ENCODE assay signal across 7 cellular contexts in genomic region chr5:6745706-6746217, GRCh38. TPM values are rescaled to one million over a fixed set of nuclear protein-coding genes. Genes with fewer than 3 reads are reported as not detected.
DNase-seq lines count a peak whose midpoint lies in the region; ATAC-seq and TF ChIP-seq lines count a peak whose summit lies in the region.

No MANE protein-coding gene starts in this region.

- H3K27ac ChIP-seq in OCI-LY7 (ENCODE audit: low read depth, low read length, poor library complexity, severe bottlenecking) (no peak overlapping the region), dorsolateral prefrontal cortex (peak overlapping the region in 4 of 59 donors; percentile 7 to 27 (median 21))

- no peaks in the 10 kb centered on the region for H3K79me2 ChIP-seq in OCI-LY7 (ENCODE audit: insufficient read depth, low read depth, low read length)

- ATAC-seq in GM19035 (IDR thresholded peaks at IDR 0.05; ENCODE audit: unreplicated experiment) = peak; percentile 79
- ATAC-seq in HG03520 (IDR thresholded peaks at IDR 0.05; ENCODE audit: unreplicated experiment) = peak; percentile 70

- CTCF ChIA-PET in OCI-LY7 (lab: Charles Lee; ENCODE audit: unreplicated experiment) = interaction anchor here (0.5 to 1.4 kb wide), 2 partner anchors 37 to 363 kb away, joined by 3 read pairs; no protein-coding TSS in a partner anchor

- H3K4me2 ChIP-seq in OCI-LY7 (ENCODE audit: low read length) = no peak overlapping the region

- peak; percentile 95 for TF ChIP-seq CTCF in OCI-LY7 (conservative IDR thresholded peaks at IDR 0.05; ENCODE audit: low read length)
- TF ChIP-seq CTCF in dorsolateral prefrontal cortex (IDR thresholded peaks at IDR 0.05 in 54 of 56, conservative IDR thresholded peaks at IDR 0.05 in 2 of 56; ENCODE audit: low read depth in 1 of 56, partially characterized antibody in 56 of 56) = peak; percentile 53 to 85 (median 76)
- TF ChIP-seq CTCF in mesothelial cell of epicardium (IDR thresholded peaks at IDR 0.05; ENCODE audit: unreplicated experiment) = peak; percentile 65

- H2AFZ ChIP-seq in OCI-LY7 (ENCODE audit: low read length) = no peak overlapping the region

- no peak overlapping the region for H3K4me3 Mint-ChIP-seq in mesothelial cell of epicardium

- peaks cover 11% of the 10 kb centered on the region for H3K4me1 ChIP-seq in OCI-LY7 (ENCODE audit: insufficient read depth, low read length, poor library complexity, severe bottlenecking)

- no peaks in the 10 kb centered on the region for H3K9me3 Mint-ChIP-seq in mesothelial cell of epicardium

- H3K27ac Mint-ChIP-seq in mesothelial cell of epicardium = no peak overlapping the region

- no peaks in the 10 kb centered on the region for H3K9me2 ChIP-seq in OCI-LY7 (ENCODE audit: insufficient read depth, low read length)

- H3K9me3 ChIP-seq in OCI-LY7 (ENCODE audit: low read length) = no peaks in the 10 kb centered on the region

- H3K36me3 ChIP-seq in OCI-LY7 (ENCODE audit: insufficient read depth, low read length) = peaks cover 98% of the 10 kb centered on the region

- no peaks in the 10 kb centered on the region for H3K27me3 ChIP-seq in dorsolateral prefrontal cortex

- DNase-seq in DMS114 treated with DMSO at 0.1 percent for 48 hours (lab: John Stamatoyannopoulos, UW; ENCODE audit: unreplicated experiment) (peak; percentile 30), OCI-LY7 (ENCODE audit: low spot score) (peak; percentile 69), dorsolateral prefrontal cortex (peak in 1 of 10 donors; percentile 36), mesothelial cell of epicardium (ENCODE audit: low spot score in 2 of 2, unreplicated experiment in 2 of 2) (no peak), ecto neural progenitor cell (ENCODE audit: low spot score) (no peak)

- no peaks in the 10 kb centered on the region for H3K27me3 Mint-ChIP-seq in mesothelial cell of epicardium (ENCODE audit: low read depth)

- no peak overlapping the region for H3K4me3 ChIP-seq in OCI-LY7 (ENCODE audit: low read depth, low read length, poor library complexity, severe bottlenecking)
- H3K4me3 ChIP-seq in dorsolateral prefrontal cortex = no peak overlapping the region

- POLR2A ChIA-PET in OCI-LY7 (lab: Charles Lee) = interaction anchor here (0.5 to 2.2 kb wide), 2 partner anchors 17 to 174 kb away, joined by 3 to 10 read pairs; no protein-coding TSS in a partner anchor

- BruUV-seq in OCI-LY7 (replicated peaks; lab: Mats Ljungman, UMichigan) = no TSS peak

- intact Hi-C loops in OCI-LY7 (cut with micrococcal nuclease; ENCODE audit: unreplicated experiment) = loop anchor here (1.0 to 5.0 kb wide), 4 partner anchors 33 to 368 kb away; partner anchors contain the start of genes MED10, NSUN2, SRD5A1 and TENT4A
- intact Hi-C loops in dorsolateral prefrontal cortex (cut with DNase I) = no loop called here

- H3K36me3 Mint-ChIP-seq in mesothelial cell of epicardium = peaks cover 18% of the 10 kb centered on the region

- H4K20me1 ChIP-seq in OCI-LY7 (ENCODE audit: insufficient read depth, low read length) = peaks cover 4% of the 10 kb centered on the region; the same call in 1 of the 2 replicates

- no peaks in the 10 kb centered on the region for H3K4me1 Mint-ChIP-seq in mesothelial cell of epicardium

RNA-seq across cellular contexts. Expression of gene TENT4A, which starts 32.5 kb away (rescaled TPM):
- 39.0 and 41.1 TPM in 2 replicates for total RNA-seq in OCI-LY7 (2014; rRNA removed; shearing (Covaris generic))
- 46.1 and 53.5 TPM in 2 replicates for total RNA-seq in OCI-LY7 (2022)
- 10 to 100 TPM; 22.3 to 43.3 (median 32.9) TPM for total RNA-seq in dorsolateral prefrontal cortex
- total RNA-seq in mesothelial cell of epicardium = 38.0 to 46.3 TPM (median 45.7 TPM) in 3 replicates

Comparison
In these comparisons a context has a peak if more than half of its experiments do, and no peak if none do; other contexts are left out.
1. DNase-seq: peak in DMS114 treated with DMSO at 0.1 percent for 48 hours (single experiment) and OCI-LY7 (single experiment); none in mesothelial cell of epicardium (0 of 2) and ecto neural progenitor cell (single experiment).
2. Peak in every context shown above with its lines, with median percentiles within 50 percentile points of each other: CTCF ChIP-seq.